In the genomic region with DNA sequence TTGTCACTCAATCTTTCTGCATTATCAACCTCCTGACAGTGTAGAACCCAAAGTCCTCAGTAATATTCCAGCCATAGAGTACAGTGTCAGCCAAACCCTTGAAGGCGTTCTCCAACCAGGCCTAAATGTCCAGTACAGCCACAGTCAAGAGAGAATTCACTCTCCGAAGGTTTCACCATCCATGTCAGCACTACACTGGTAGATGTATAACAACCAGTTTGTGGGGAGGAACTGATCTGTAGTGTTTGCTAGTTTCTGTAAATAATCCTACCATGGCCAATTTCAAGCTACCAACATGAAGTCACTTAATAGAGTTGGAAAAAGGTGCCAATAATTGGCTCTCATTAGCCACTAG, we compare ENCODE assay signal across 8 cellular contexts. TPM values are rescaled to one million over a fixed set of nuclear protein-coding genes. Genes with fewer than 3 reads are reported as not detected.
DNase-seq lines count a peak whose midpoint lies in the region; ATAC-seq and TF ChIP-seq lines count a peak whose summit lies in the region.

No MANE protein-coding gene starts in this region.

- TF ChIP-seq EP300 in upper lobe of left lung (IDR thresholded peaks at IDR 0.05): no peak

- H3K4me1 ChIP-seq in left ventricle myocardium inferior: peaks cover 43% of the 10 kb centered on the region
- H3K4me1 ChIP-seq in adipocyte (ENCODE audit: control insufficient read depth, insufficient read depth, low read length): peaks cover 14% of the 10 kb centered on the region
- H3K4me1 ChIP-seq in mucosa of rectum (ENCODE audit: control insufficient read depth in 2 of 2, insufficient read depth in 2 of 2, low read length in 2 of 2): peaks cover 6 to 12% of the 10 kb centered on the region in 2 donors
- H3K4me1 ChIP-seq in upper lobe of left lung: peaks cover 18 to 39% (median 25%) of the 10 kb centered on the region in 4 donors

- DNase-seq in left ventricle myocardium inferior (no peak), Right ventricle myocardium inferior (ENCODE audit: missing footprints) (no peak), adipocyte (ENCODE audit: low read depth) (no peak), upper lobe of left lung (no peak), HT-29 (ENCODE audit: low spot score) (no peak), hepatic stellate cell (ENCODE audit: low spot score) (no peak)

- H3K27me3 ChIP-seq in left ventricle myocardium inferior (ENCODE audit: low read depth): no peaks in the 10 kb centered on the region
- no peaks in the 10 kb centered on the region for H3K27me3 ChIP-seq in adipocyte (replicated peaks; ENCODE audit: control insufficient read depth, insufficient read depth, low read length)
- H3K27me3 ChIP-seq in mucosa of rectum (ENCODE audit: control insufficient read depth in 2 of 2, insufficient read depth in 2 of 2, low read length in 2 of 2): no peaks in the 10 kb centered on the region
- no peaks in the 10 kb centered on the region for H3K27me3 ChIP-seq in upper lobe of left lung

- 75 to 92% methylated on average over 2 of the region's 2 CpGs for WGBS in upper lobe of left lung, 2 donors

- H3K27ac ChIP-seq in left ventricle myocardium inferior (replicated peaks): peak overlapping the region; percentile 97
- peak overlapping the region in 1 of 2 donors; percentile 97 for H3K27ac ChIP-seq in mucosa of rectum (ENCODE audit: low read depth in 2 of 2, low read length in 2 of 2)
- peak overlapping the region; percentile 88 to 91 (median 90) for H3K27ac ChIP-seq in upper lobe of left lung

- no peak for TF ChIP-seq POLR2A in upper lobe of left lung (IDR thresholded peaks at IDR 0.05)

- intact Hi-C loops in left ventricle myocardium inferior (cut with micrococcal nuclease): no loop called here
- intact Hi-C loops in Right ventricle myocardium inferior (cut with DNase I): loop anchor here (2.0 kb wide), 1 partner anchor 16 kb away; the partner anchor contains the start of genes GMPR2 and NEDD8

- TF ChIP-seq CTCF in left ventricle myocardium inferior (IDR thresholded peaks at IDR 0.05; ENCODE audit: borderline replicate concordance) (no peak), upper lobe of left lung (IDR thresholded peaks at IDR 0.05) (no peak)

- no peaks in the 10 kb centered on the region for H3K9me3 ChIP-seq in left ventricle myocardium inferior (replicated peaks)
- H3K9me3 ChIP-seq in adipocyte (ENCODE audit: control insufficient read depth, low read length): no peaks in the 10 kb centered on the region
- no peaks in the 10 kb centered on the region for H3K9me3 ChIP-seq in mucosa of rectum (ENCODE audit: control insufficient read depth in 2 of 2, low read length in 2 of 2)
- no peaks in the 10 kb centered on the region for H3K9me3 ChIP-seq in upper lobe of left lung

- H3K4me3 ChIP-seq in left ventricle myocardium inferior (peak overlapping the region; percentile 73), adipocyte (ENCODE audit: low read length) (peak overlapping the region; percentile 91), mucosa of rectum (ENCODE audit: low read length in 2 of 2) (peak overlapping the region; percentile 84 to 99), upper lobe of left lung (peak overlapping the region in 1 of 4 donors; percentile 70)

- H3K9ac ChIP-seq in adipocyte (ENCODE audit: low read length): peak overlapping the region; percentile 90
- peak overlapping the region in 1 of 2 donors; percentile 78 for H3K9ac ChIP-seq in mucosa of rectum (ENCODE audit: low read depth in 1 of 2, low read length in 2 of 2)

- peaks cover 11% of the 10 kb centered on the region for H3K36me3 ChIP-seq in left ventricle myocardium inferior
- peaks cover 23% of the 10 kb centered on the region for H3K36me3 ChIP-seq in adipocyte (ENCODE audit: control insufficient read depth, insufficient read depth, low read length, severe bottlenecking)
- H3K36me3 ChIP-seq in mucosa of rectum (ENCODE audit: control insufficient read depth in 2 of 2, insufficient read depth in 2 of 2, low read length in 2 of 2): peaks cover 10 to 11% of the 10 kb centered on the region in 2 donors
- H3K36me3 ChIP-seq in upper lobe of left lung: peaks cover 3 to 11% (median 6%) of the 10 kb centered on the region in 4 donors

- ATAC-seq in Right ventricle myocardium inferior (no peak), upper lobe of left lung (ENCODE audit: low FRiP score in 2 of 2) (no peak), GM18511 (IDR thresholded peaks at IDR 0.05; ENCODE audit: unreplicated experiment) (no peak)

RNA-seq across cellular contexts. Expression of gene MDP1, which starts 0.5 kb away (rescaled TPM):
- total RNA-seq in left ventricle myocardium inferior (16.6 TPM), Right ventricle myocardium inferior (17.0 TPM), upper lobe of left lung (10 to 100 TPM in 4 of 6 donors, 1 to 10 TPM in 2; 8.1 to 21.1 (median 12.7) TPM)
- total RNA-seq in HT-29 (2014; rRNA removed; shearing (Covaris generic)): 9.8 and 16.3 TPM in 2 replicates

RNA-seq across cellular contexts. Expression of gene CHMP4A, which starts 3.0 kb away (rescaled TPM):
- total RNA-seq in left ventricle myocardium inferior (33.1 TPM), Right ventricle myocardium inferior (28.5 TPM), upper lobe of left lung (100 to 1,000 TPM in 1 of 6 donors, 10 to 100 TPM in 5; 39.9 to 112 (median 61.5) TPM)
- total RNA-seq in HT-29 (2014; rRNA removed; shearing (Covaris generic)): 18.8 and 26.4 TPM in 2 replicates

RNA-seq across cellular contexts. Expression of gene TSSK4, which starts 10.8 kb away (rescaled TPM):
- not detected for total RNA-seq in left ventricle myocardium inferior
- total RNA-seq in Right ventricle myocardium inferior: 0.43 TPM
- 1 to 10 TPM in 1 of 6 donors, not detected in 5; 1.3 TPM for total RNA-seq in upper lobe of left lung
- not detected in 2 replicates for total RNA-seq in HT-29 (2014; rRNA removed; shearing (Covaris generic))

RNA-seq across cellular contexts. Expression of gene NEDD8, which starts 15.8 kb away (rescaled TPM):
- total RNA-seq in left ventricle myocardium inferior (214 TPM), Right ventricle myocardium inferior (218 TPM), upper lobe of left lung (100 to 1,000 TPM in 4 of 6 donors, 10 to 100 TPM in 2; 39.8 to 144 (median 121) TPM)
- total RNA-seq in HT-29 (2014; rRNA removed; shearing (Covaris generic)): 104 and 143 TPM in 2 replicates

RNA-seq across cellular contexts. Expression of gene GMPR2, which starts 16.4 kb away (rescaled TPM):
- total RNA-seq in left ventricle myocardium inferior (29.7 TPM), Right ventricle myocardium inferior (29.1 TPM), upper lobe of left lung (10 to 100 TPM; 26.2 to 76.9 (median 47.2) TPM)
- total RNA-seq in HT-29 (2014; rRNA removed; shearing (Covaris generic)): 37.3 and 40.6 TPM in 2 replicates
